In the genomic region with DNA sequence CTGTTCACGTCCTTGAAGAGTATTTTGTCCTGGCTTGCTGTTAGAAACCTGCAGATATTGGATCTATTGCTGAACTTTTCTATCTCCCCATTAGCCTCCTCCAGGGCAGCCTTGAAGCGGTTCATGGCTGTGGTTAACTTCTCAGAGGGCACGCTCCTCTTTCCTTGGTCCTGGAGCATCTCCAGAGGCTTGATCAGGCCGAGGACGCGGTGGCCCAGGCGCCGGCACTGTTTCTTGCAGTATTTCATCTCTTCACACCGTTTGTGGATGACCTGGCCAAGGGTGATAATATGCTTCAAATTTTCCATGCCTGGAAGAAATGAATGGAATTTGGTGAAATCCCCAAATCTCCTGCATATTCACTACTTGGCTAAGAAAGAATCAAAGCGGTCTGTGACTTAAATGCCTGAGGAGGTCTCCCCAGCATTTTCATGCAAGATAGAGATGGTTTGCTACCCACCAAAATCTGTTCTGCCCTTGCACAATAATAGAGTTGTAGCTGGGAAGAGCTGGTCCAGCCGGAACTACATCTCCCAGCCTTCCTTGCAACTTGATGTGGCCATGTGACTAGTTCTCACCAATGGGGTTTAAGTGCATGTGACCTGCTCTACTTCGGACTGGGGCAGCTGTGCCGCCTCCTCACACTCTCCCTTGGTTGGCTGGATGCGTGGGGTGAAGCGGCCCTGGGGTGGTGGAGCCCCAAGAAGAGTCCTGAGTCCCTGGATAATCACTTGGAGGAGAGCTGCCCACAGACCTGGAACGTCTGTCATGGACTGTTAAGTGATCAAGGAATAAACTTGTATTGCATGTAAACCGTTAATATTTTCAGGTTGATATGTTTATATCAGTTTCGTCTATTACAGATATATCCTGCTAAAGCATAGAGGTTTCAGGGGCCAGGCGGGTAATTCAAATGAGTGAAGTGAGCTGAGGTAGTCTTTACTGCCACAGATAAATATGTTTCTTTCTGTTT, we compare ENCODE assay signal across 8 cellular contexts. TPM values are rescaled to one million over a fixed set of nuclear protein-coding genes. Genes with fewer than 3 reads are reported as not detected.
DNase-seq lines count a peak whose midpoint lies in the region; ATAC-seq and TF ChIP-seq lines count a peak whose summit lies in the region.

No MANE protein-coding gene starts in this region.

- POLR2A ChIA-PET in CD4-positive, alpha-beta T cell (lab: Charles Lee): interaction anchor here (1.8 kb wide), 1 partner anchor 29 kb away, joined by 10 read pairs; a partner anchor contains a TSS

- CTCF ChIA-PET in CD4-positive, alpha-beta T cell (lab: Charles Lee): interaction anchor here (0.7 to 1.6 kb wide), 2 partner anchors 9 to 167 kb away, joined by 4 read pairs; no protein-coding TSS in a partner anchor

- peaks cover 30% of the 10 kb centered on the region for H3K36me3 ChIP-seq in effector memory CD4-positive, alpha-beta T cell (ENCODE audit: control insufficient read depth, insufficient read depth, low read length)
- H3K36me3 ChIP-seq in lung (ENCODE audit: control insufficient read depth in 2 of 2, insufficient read depth in 2 of 2, low read length in 2 of 2): peaks cover 12 to 14% of the 10 kb centered on the region in 2 donors

- H3K27ac Mint-ChIP-seq in CD4-positive, alpha-beta T cell: peak overlapping the region; percentile 75

- no peaks in the 10 kb centered on the region for H3K27me3 ChIP-seq in CD4-positive, alpha-beta T cell (ENCODE audit: control insufficient read depth, insufficient read depth, low read length)
- H3K27me3 ChIP-seq in effector memory CD4-positive, alpha-beta T cell (replicated peaks; ENCODE audit: control insufficient read depth, insufficient read depth, low read length, poor library complexity, severe bottlenecking): no peaks in the 10 kb centered on the region
- H3K27me3 ChIP-seq in lung (ENCODE audit: control insufficient read depth, insufficient read depth): no peaks in the 10 kb centered on the region

- intact Hi-C loops in CD4-positive, alpha-beta T cell (cut with DNase I, micrococcal nuclease): no loop called here

- 56 to 58% methylated on average over 19 of the region's 19 CpGs for WGBS in lung, 2 donors

- no peaks in the 10 kb centered on the region for H3K9me3 ChIP-seq in CD4-positive, alpha-beta T cell (ENCODE audit: control insufficient read depth, low read length)
- no peaks in the 10 kb centered on the region for H3K9me3 ChIP-seq in effector memory CD4-positive, alpha-beta T cell (ENCODE audit: control insufficient read depth, low read length)
- no peaks in the 10 kb centered on the region for H3K9me3 ChIP-seq in lung (ENCODE audit: control insufficient read depth in 2 of 2, insufficient read depth in 1 of 2, low read length in 1 of 2)

- no peak overlapping the region for H3K4me3 ChIP-seq in effector memory CD4-positive, alpha-beta T cell (ENCODE audit: insufficient read depth, low read depth, low read length, poor library complexity, severe bottlenecking)
- H3K4me3 ChIP-seq in lung: no peak overlapping the region

- peaks cover 16% of the 10 kb centered on the region for H3K4me1 ChIP-seq in effector memory CD4-positive, alpha-beta T cell (ENCODE audit: control insufficient read depth, insufficient read depth, low read length, poor library complexity, severe bottlenecking)
- peaks cover 0 to 3% of the 10 kb centered on the region in 2 donors for H3K4me1 ChIP-seq in lung (ENCODE audit: control insufficient read depth in 2 of 2, insufficient read depth in 2 of 2, low read length in 2 of 2)

- no peaks in the 10 kb centered on the region for H3K9me3 Mint-ChIP-seq in CD4-positive, alpha-beta T cell

- TF ChIP-seq CTCF in CD4-positive, alpha-beta T cell (IDR thresholded peaks at IDR 0.05): no peak
- TF ChIP-seq CTCF in lung (IDR thresholded peaks at IDR 0.05; ENCODE audit: control extremely low read depth, extremely low read depth): no peak

- H3K27me3 Mint-ChIP-seq in CD4-positive, alpha-beta T cell: no peaks in the 10 kb centered on the region

- peak; percentile 73 for ATAC-seq in CD4-positive, alpha-beta T cell (ENCODE audit: poor library complexity)
- ATAC-seq in GM19397 (IDR thresholded peaks at IDR 0.05; ENCODE audit: unreplicated experiment): peak; percentile 77
- ATAC-seq in HG03520 (IDR thresholded peaks at IDR 0.05; ENCODE audit: unreplicated experiment): peak; percentile 86
- ATAC-seq in lung (ENCODE audit: insufficient read depth, low FRiP score): peak; percentile 71

- DNase-seq in CD4-positive, alpha-beta T cell: peak; percentile 24 to 62 (median 40)
- peak; percentile 12 for DNase-seq in NCI-H748 treated with DMSO at 0.1 percent for 48 hours (lab: John Stamatoyannopoulos, UW)
- DNase-seq in activated CD4-positive, alpha-beta T cell treated with anti-CD3 and anti-CD28 coated beads, Interleukin-2, amount 50 U/mL, for 4 hours: peak; percentile 29 to 33
- peak; percentile 34 to 64 (median 46) for DNase-seq in effector memory CD4-positive, alpha-beta T cell
- peak; percentile 91 for DNase-seq in lung (ENCODE audit: low spot score)
- DNase-seq in stimulated activated CD8-positive, alpha-beta memory T cell treated with anti-CD3 and anti-CD28 coated beads, Interleukin-12 subunit alpha, Interleukin-12 subunit beta, amount 100 ng/mL, for 1 hour (ENCODE audit: low read depth): peak; percentile 26

- peaks cover 71% of the 10 kb centered on the region for H3K4me1 Mint-ChIP-seq in CD4-positive, alpha-beta T cell (ENCODE audit: low read depth)

- H3K27ac ChIP-seq in CD4-positive, alpha-beta T cell (ENCODE audit: low read depth, low read length): no peak overlapping the region
- H3K27ac ChIP-seq in effector memory CD4-positive, alpha-beta T cell (ENCODE audit: insufficient read depth, low read length, poor library complexity, severe bottlenecking): no peak overlapping the region
- H3K27ac ChIP-seq in lung (ENCODE audit: low read depth in 1 of 2, low read length in 1 of 2): no peak overlapping the region

- peak overlapping the region; percentile 89 for H3K4me3 Mint-ChIP-seq in CD4-positive, alpha-beta T cell

- peaks cover 60% of the 10 kb centered on the region for H3K36me3 Mint-ChIP-seq in CD4-positive, alpha-beta T cell (ENCODE audit: low read depth)

RNA-seq across cellular contexts. Expression of a gene that starts 4.9 kb away (rescaled TPM):
- 10 to 100 TPM; 29.1 to 30.0 TPM for total RNA-seq in CD4-positive, alpha-beta T cell
- total RNA-seq in lung: 10 to 100 TPM; 13.1 to 27.6 TPM
- polyA plus RNA-seq in lung: 10 to 100 TPM; 17.4 to 32.1 TPM

RNA-seq across cellular contexts. Expression of a gene that starts 29.1 kb away (rescaled TPM):
- 10 to 100 TPM; 44.9 to 47.0 TPM for total RNA-seq in CD4-positive, alpha-beta T cell
- 10 to 100 TPM; 14.8 to 23.3 TPM for total RNA-seq in lung
- 1 to 10 TPM; 7.4 to 8.1 TPM for polyA plus RNA-seq in lung

Comparison
In these comparisons a context has a peak if more than half of its experiments do, and no peak if none do; other contexts are left out.
1. DNase-seq: peak in every context shown above with its lines; median percentile 91 in lung; 46 in effector memory CD4-positive, alpha-beta T cell; 40 in CD4-positive, alpha-beta T cell; 31 in activated CD4-positive, alpha-beta T cell treated with anti-CD3 and anti-CD28 coated beads, Interleukin-2, amount 50 U/mL, for 4 hours; 26 in stimulated activated CD8-positive, alpha-beta memory T cell treated with anti-CD3 and anti-CD28 coated beads, Interleukin-12 subunit alpha, Interleukin-12 subunit beta, amount 100 ng/mL, for 1 hour; 12 in NCI-H748 treated with DMSO at 0.1 percent for 48 hours.